ENCODE assay signal across 21 cellular contexts in genomic region chr2:65198737-65199136, GRCh38. TPM values are rescaled to one million over a fixed set of nuclear protein-coding genes. Genes with fewer than 3 reads are reported as not detected.
DNase-seq lines count a peak whose midpoint lies in the region; ATAC-seq and TF ChIP-seq lines count a peak whose summit lies in the region.
"Had no signal": no experiment of that assay in that cellular context is flagged by ENCODE, and none has a peak within 500 bp of the region (broad histone marks: within the 10 kb centered on the region; RNA-seq: fewer than 3 reads in every experiment).

No MANE protein-coding gene starts in this region.

- WGBS in suprapubic skin: 59% methylated on average over 2 of the region's 2 CpGs

- H3K9me3 ChIP-seq in A673 (ENCODE audit: low read depth, low read length, poor library complexity, severe bottlenecking) (no peaks in the 10 kb centered on the region), suprapubic skin (no peaks in the 10 kb centered on the region)

- intact Hi-C loops in A673 (cut with micrococcal nuclease; ENCODE audit: unreplicated experiment): no loop called here

- TF ChIP-seq CTCF in A673 (conservative IDR thresholded peaks at IDR 0.05; ENCODE audit: low read depth, low read length): no peak
- no peak for TF ChIP-seq CTCF in fibroblast of mammary gland (conservative IDR thresholded peaks at IDR 0.05; ENCODE audit: control insufficient read depth, insufficient read depth, low read depth, low read length)
- TF ChIP-seq CTCF in suprapubic skin (IDR thresholded peaks at IDR 0.05): no peak

- H3K4me1 ChIP-seq in A673 (ENCODE audit: insufficient read depth, low read length, poor library complexity, severe bottlenecking) (no peaks in the 10 kb centered on the region), suprapubic skin (no peaks in the 10 kb centered on the region)

- CTCF ChIA-PET in A673 (lab: Charles Lee): no interaction called here

- no peak for TF ChIP-seq POLR2A in suprapubic skin (IDR thresholded peaks at IDR 0.05)

- ATAC-seq in GM18517 (IDR thresholded peaks at IDR 0.05; ENCODE audit: unreplicated experiment) (no peak), GM21515 (IDR thresholded peaks at IDR 0.05; ENCODE audit: unreplicated experiment) (no peak)
- ATAC-seq: activated CD4-positive, alpha-beta T cell treated with anti-CD3 and anti-CD28 coated beads for 36 hours; CD8-positive, alpha-beta T cell; stimulated activated effector memory CD8-positive, alpha-beta T cell treated with anti-CD3 and anti-CD28 coated beads, Interleukin-12 subunit alpha, Interleukin-12 subunit beta, amount 100 ng/mL, for 72 hours had no signal

- BruUV-seq in A673 (replicated peaks; lab: Mats Ljungman, UMichigan): no TSS peak

- DNase-seq in A673 (ENCODE audit: low spot score) (peak; percentile 5), M059J (ENCODE audit: low read depth) (peak; percentile 9), fibroblast of mammary gland (ENCODE audit: low read depth) (peak; percentile 30), myocyte (ENCODE audit: low read depth) (peak; percentile 93), suprapubic skin (ENCODE audit: low spot score in 2 of 2) (no peak)
- no peak for DNase-seq in effector CD4-positive, alpha-beta T cell
- DNase-seq: ACHN; activated CD4-positive, alpha-beta T cell treated with anti-CD3 and anti-CD28 coated beads for 36 hours; activated gamma-delta T cell treated with Interleukin-2 at 50 U/mL for 16 hours; CD8-positive, alpha-beta T cell; DMS79 treated with DMSO at 0.1 percent for 48 hours; glutamatergic neuron; H7; NCI-H1930; NCI-H446; NK-92 treated with Interleukin-12 subunit alpha and Interleukin-12 subunit beta, amount 100 ng/mL, for 24 hours; stimulated activated CD4-positive, alpha-beta T cell treated with anti-CD3 and anti-CD28 coated beads, Interleukin-15, amount 100 ng/mL, for 24 hours; trophoblast cell had no signal

- TF ChIP-seq EP300 in suprapubic skin (IDR thresholded peaks at IDR 0.05): no peak

- H3K27me3 ChIP-seq in A673 (replicated peaks; ENCODE audit: insufficient read depth, low read depth, low read length, poor library complexity) (peaks cover 6% of the 10 kb centered on the region), suprapubic skin (no peaks in the 10 kb centered on the region)

- H3K4me3 ChIP-seq in A673 (ENCODE audit: low read depth, low read length, poor library complexity, severe bottlenecking) (no peak overlapping the region), fibroblast of mammary gland (ENCODE audit: control insufficient read depth, low read depth, low read length) (no peak overlapping the region), suprapubic skin (no peak overlapping the region)

- POLR2A ChIA-PET in A673 (lab: Charles Lee; ENCODE audit: low non-redundant PET): no interaction called here

- no peak overlapping the region for H3K27ac ChIP-seq in A673 (ENCODE audit: low read depth, low read length, poor library complexity, severe bottlenecking)
- no peak overlapping the region for H3K27ac ChIP-seq in suprapubic skin

- H3K36me3 ChIP-seq in A673 (ENCODE audit: insufficient read depth, low read length, poor library complexity, severe bottlenecking): no peaks in the 10 kb centered on the region
- no peaks in the 10 kb centered on the region for H3K36me3 ChIP-seq in suprapubic skin

RNA-seq across cellular contexts. Expression of gene ACTR2, which starts 28.9 kb away (rescaled TPM):
- total RNA-seq in A673 (2021) (235 and 253 TPM in 2 replicates), myocyte (58.5 and 62.7 TPM in 2 replicates), suprapubic skin (10 to 100 TPM; 41.5 to 56.9 (median 49.8) TPM)
- total RNA-seq in M059J (2014; rRNA removed; shearing (Covaris generic)): 49.7 and 90.8 TPM in 2 replicates
- 119 TPM for polyA plus RNA-seq in myocyte (2012)

Comparison
In these comparisons a context has a peak if more than half of its experiments do, and no peak if none do; other contexts are left out.
1. DNase-seq: peak in A673 (single experiment), M059J (single experiment), fibroblast of mammary gland (single experiment) and myocyte (single experiment); none in suprapubic skin (0 of 2) and effector CD4-positive, alpha-beta T cell (single experiment).